In genomic region chr14:52021971-52022600, GRCh38 we compare ENCODE assay signal across 10 cellular contexts. TPM values are rescaled to one million over a fixed set of nuclear protein-coding genes. Genes with fewer than 3 reads are reported as not detected.
DNase-seq lines count a peak whose midpoint lies in the region; ATAC-seq, FAIRE-seq and TF ChIP-seq lines count a peak whose summit lies in the region.
"Had no signal": no experiment of that assay in that cellular context is flagged by ENCODE, and none has a peak within 500 bp of the region (broad histone marks: within the 10 kb centered on the region; RNA-seq: fewer than 3 reads in every experiment).

No MANE protein-coding gene starts in this region.

- BruUV-seq in K562 (replicated peaks; lab: Mats Ljungman, UMichigan) = no TSS peak

- DNase-seq in K562 (ENCODE audit: extremely low read depth in 1 of 4, low spot score in 3 of 4) (no peak), lower leg skin (ENCODE audit: low spot score in 2 of 2) (no peak), RPMI8226 (no peak), spleen (no peak)
- DNase-seq in effector CD8-positive, alpha-beta T cell (lab: John Stamatoyannopoulos, UW) = no peak
- DNase-seq: amygdala had no signal

- FAIRE-seq in K562 (lab: Jason Lieb, UNC) = no peak
- FAIRE-seq: G401.6 had no signal

- H3K4me1 ChIP-seq in K562 (replicated peaks in 1 of 2; ENCODE audit: control insufficient read depth in 2 of 2, insufficient read depth in 2 of 2, low read length in 2 of 2) (peaks cover 0 to 12% of the 10 kb centered on the region in 2 experiments; a peak in 3 of 5 replicates), spleen (peaks cover 0 to 15% (median 9%) of the 10 kb centered on the region in 6 donors)

- ATAC-seq in GM18505 (IDR thresholded peaks at IDR 0.05; ENCODE audit: unreplicated experiment) = peak; percentile 74
- ATAC-seq in GM19372 (IDR thresholded peaks at IDR 0.05; ENCODE audit: low read depth, unreplicated experiment) = peak; percentile 62
- ATAC-seq in HG03039 (IDR thresholded peaks at IDR 0.05; ENCODE audit: unreplicated experiment) = peak; percentile 81
- ATAC-seq in K562 = no peak

- H3K27me3 ChIP-seq in K562 (ENCODE audit: control insufficient read depth in 2 of 2, insufficient read depth in 2 of 2, low read length in 2 of 2) (peaks cover 0 to 4% of the 10 kb centered on the region in 2 experiments; a peak in 1 of 5 replicates), spleen (replicated peaks in 1 of 7) (no peaks in the 10 kb centered on the region)

- no peaks in the 10 kb centered on the region for H3K79me2 ChIP-seq in K562 (ENCODE audit: control insufficient read depth, insufficient read depth, low read length)

- TF ChIP-seq RAD21 in K562 (CRISPR knock-in tag; conservative IDR thresholded peaks at IDR 0.05 in 1 of 2, IDR thresholded peaks at IDR 0.05 in 1 of 2) = no peak

- H3K9me3 ChIP-seq in K562 (replicated peaks; ENCODE audit: control insufficient read depth, insufficient read depth, low read depth, low read length) = no peaks in the 10 kb centered on the region
- H3K9me3 ChIP-seq in spleen = peaks cover 0 to 5% (median 0%) of the 10 kb centered on the region in 8 donors

- H2AFZ ChIP-seq in K562 (ENCODE audit: low read depth, low read length) = peak overlapping the region; percentile 32; the same call in 1 of the 2 replicates

- POLR2A ChIA-PET in K562 (lab: Yijun Ruan, JAX) = no interaction called here

- in situ Hi-C loops in K562 (cut with MboI) = no loop called here

- 55% methylated on average over 4 of the region's 5 CpGs for WGBS in K562 (ENCODE audit: insufficient coverage, low coverage, missing lambda C conversion rate)
- WGBS in lower leg skin, 2 donors = 66 to 78% methylated on average over 5 of the region's 5 CpGs
- WGBS in spleen, 5 donors = 41 to 49% (median 46%) methylated on average over 5 of the region's 5 CpGs

- TF ChIP-seq EP300 in K562 (IDR thresholded peaks at IDR 0.05; ENCODE audit: low read length) = no peak

- no peaks in the 10 kb centered on the region for H4K20me1 ChIP-seq in K562 (replicated peaks; ENCODE audit: control insufficient read depth, insufficient read depth, low read length)

- H3K36me3 ChIP-seq in K562 (ENCODE audit: control insufficient read depth, insufficient read depth, low read length) = no peaks in the 10 kb centered on the region
- no peaks in the 10 kb centered on the region for H3K36me3 ChIP-seq in spleen

- intact Hi-C loops in K562 (cut with micrococcal nuclease) (no loop called here), lower leg skin (cut with DNase I; ENCODE audit: low total_unique reads) (no loop called here), spleen (cut with DNase I; ENCODE audit: low total_unique reads) (no loop called here)

- no peak overlapping the region for H3K9ac ChIP-seq in K562 (ENCODE audit: insufficient read depth in 1 of 2, low read depth in 2 of 2, low read length in 2 of 2)

- TF ChIP-seq CTCF in K562 (IDR thresholded peaks at IDR 0.05 in 2 of 3, conservative IDR thresholded peaks at IDR 0.05 in 1 of 3; ENCODE audit: insufficient read depth in 2 of 3, low read depth in 1 of 3, low read length in 3 of 3) (no peak), lower leg skin (IDR thresholded peaks at IDR 0.05) (no peak), spleen (IDR thresholded peaks at IDR 0.05 in 8 of 11, conservative IDR thresholded peaks at IDR 0.05 in 3 of 11) (no peak)

- no peak overlapping the region for H3K4me3 ChIP-seq in K562
- H3K4me3 ChIP-seq in lower leg skin (ENCODE audit: low read depth, poor library complexity, severe bottlenecking) = no peak overlapping the region
- no peak overlapping the region for H3K4me3 ChIP-seq in spleen

- no peak overlapping the region for H3K27ac ChIP-seq in K562 (ENCODE audit: extremely low read depth, low read depth, low read length)
- H3K27ac ChIP-seq in spleen = no peak overlapping the region

- no peak for TF ChIP-seq POLR2A in GM18505 (IDR thresholded peaks at IDR 0.05; ENCODE audit: borderline replicate concordance, extremely low read depth, insufficient read depth, insufficient read length)
- TF ChIP-seq POLR2A in K562 (conservative IDR thresholded peaks at IDR 0.05) = no peak
- TF ChIP-seq POLR2A in lower leg skin (IDR thresholded peaks at IDR 0.05) = no peak
- no peak for TF ChIP-seq POLR2A in spleen (IDR thresholded peaks at IDR 0.05)

- CTCF ChIA-PET in K562 (lab: Yijun Ruan, JAX; ENCODE audit: low intra/inter-chr PET ratio) = no interaction called here

- H3K4me2 ChIP-seq in K562 (ENCODE audit: insufficient read depth, low read length) = no peak overlapping the region

- H3K9me1 ChIP-seq in K562 (ENCODE audit: control insufficient read depth, insufficient read depth, low read length) = no peaks in the 10 kb centered on the region

TF ChIP-seq in K562, 482 proteins besides CTCF, POLR2A, EP300 and RAD21 (continues in another document):
- no peak for TF ChIP-seq SMAD2 (IDR thresholded peaks at IDR 0.05; ENCODE audit: low read depth, low read length)

RNA-seq across cellular contexts. Expression of gene RTRAF, which starts 32.7 kb away (rescaled TPM):
- total RNA-seq in K562 (2011; cell fraction: chromatin; rRNA removed; ENCODE audit: low replicate concordance) = 19.3 and 32.5 TPM in 2 replicates
- 15.8 and 19.7 TPM in 2 replicates for total RNA-seq in K562 (2011; cell fraction: nucleolus; rRNA removed)
- total RNA-seq in K562 (2011; cell fraction: nucleoplasm; rRNA removed) = 16.1 and 31.2 TPM in 2 replicates
- total RNA-seq in K562 (2014; rRNA removed) (127 and 155 TPM in 2 replicates), K562 (2014; rRNA removed; fragmentation: Illumina TruSeq; extraction: Trizol) (172 and 188 TPM in 2 replicates), K562 (2015; rRNA removed; fragmentation: Illumina TruSeq; extraction: Trizol) (185 and 204 TPM in 2 replicates), K562 (2021) (130 and 145 TPM in 2 replicates), lower leg skin (10 to 100 TPM; 32.5 to 48.0 (median 40.6) TPM), spleen (10 to 100 TPM; 37.8 to 94.2 (median 87.4) TPM)
- polyA plus RNA-seq in K562 (2011; rRNA removed) (172 and 204 TPM in 2 replicates), K562 (2014; fragmentation: Illumina TruSeq; extraction: Trizol) (179 and 233 TPM in 2 replicates), K562 (2014; fragmentation: Nextera tagmentation; extraction: Ambion mirVana) (100 to 1,000 TPM; 140 to 150 TPM), K562 (2014; rRNA removed) (126 and 182 TPM in 2 replicates), spleen (100 to 1,000 TPM; 118 to 184 (median 122) TPM)
- 14.3 and 47.4 TPM in 2 replicates for polyA plus RNA-seq in K562 (2011; cell fraction: cytosol; rRNA removed)
- 45.0 and 62.5 TPM in 2 replicates for polyA plus RNA-seq in K562 (2011; cell fraction: nucleus; rRNA removed)
- polyA plus RNA-seq in K562 (2012) = 158 and 174 TPM in 2 replicates
- 119 and 128 TPM in 2 replicates for polyA minus RNA-seq in K562 (2011; rRNA and poly(A)+ RNA removed)
- polyA minus RNA-seq in K562 (2011; cell fraction: cytosol; rRNA and poly(A)+ RNA removed) = 105 and 114 TPM in 2 replicates
- polyA minus RNA-seq in K562 (2011; cell fraction: nucleus; rRNA and poly(A)+ RNA removed) = 20.6 and 34.2 TPM in 2 replicates

RNA-seq across cellular contexts. Expression of gene NID2, which starts 46.8 kb away (rescaled TPM):
- total RNA-seq in K562 (2011; cell fraction: chromatin; rRNA removed; ENCODE audit: low replicate concordance) = 0.62 and 2.0 TPM in 2 replicates
- total RNA-seq in K562 (2011; cell fraction: nucleolus; rRNA removed) = 0.13 TPM in 1 of 2 replicates, not detected in the other
- 0.69 TPM in 1 of 2 replicates, not detected in the other for total RNA-seq in K562 (2011; cell fraction: nucleoplasm; rRNA removed)
- total RNA-seq in K562 (2014; rRNA removed) = not detected in 2 replicates
- 0.22 and 0.45 TPM in 2 replicates for total RNA-seq in K562 (2014; rRNA removed; fragmentation: Illumina TruSeq; extraction: Trizol)
- 0.11 TPM in 1 of 2 replicates, not detected in the other for total RNA-seq in K562 (2015; rRNA removed; fragmentation: Illumina TruSeq; extraction: Trizol)
- total RNA-seq in K562 (2021) = 0.09 and 0.22 TPM in 2 replicates
- 0.04 TPM in 1 of 2 replicates, not detected in the other for polyA plus RNA-seq in K562 (2011; rRNA removed)
- polyA plus RNA-seq in K562 (2011; cell fraction: cytosol; rRNA removed) = 0.07 TPM in 1 of 2 replicates, not detected in the other
- 0.17 and 0.30 TPM in 2 replicates for polyA plus RNA-seq in K562 (2011; cell fraction: nucleus; rRNA removed)
- polyA plus RNA-seq in K562 (2012) = 0.29 TPM in 1 of 2 replicates, not detected in the other
- 0.45 TPM in 1 of 2 replicates, not detected in the other for polyA plus RNA-seq in K562 (2014; fragmentation: Illumina TruSeq; extraction: Trizol)
- polyA plus RNA-seq in K562 (2014; fragmentation: Nextera tagmentation; extraction: Ambion mirVana) = under 1 TPM; 0.10 to 0.29 TPM
- polyA plus RNA-seq in K562 (2014; rRNA removed) = not detected in 2 replicates
- not detected in 2 replicates for polyA minus RNA-seq in K562 (2011; rRNA and poly(A)+ RNA removed)
- not detected in 2 replicates for polyA minus RNA-seq in K562 (2011; cell fraction: cytosol; rRNA and poly(A)+ RNA removed)
- 0.27 TPM in 1 of 2 replicates, not detected in the other for polyA minus RNA-seq in K562 (2011; cell fraction: nucleus; rRNA and poly(A)+ RNA removed)
- total RNA-seq in lower leg skin = 1 to 10 TPM in 2 of 4 donors, under 1 TPM in 2; 0.17 to 3.0 (median 1.1) TPM
- total RNA-seq in spleen = 10 to 100 TPM in 1 of 7 donors, 1 to 10 TPM in 6; 2.0 to 10.8 (median 5.2) TPM
- 1 to 10 TPM in 1 of 3 donors, under 1 TPM in 2; 0.33 to 1.4 (median 0.93) TPM for polyA plus RNA-seq in spleen
